2 cellular contexts compared by ENCODE assay signal in the genomic region with DNA sequence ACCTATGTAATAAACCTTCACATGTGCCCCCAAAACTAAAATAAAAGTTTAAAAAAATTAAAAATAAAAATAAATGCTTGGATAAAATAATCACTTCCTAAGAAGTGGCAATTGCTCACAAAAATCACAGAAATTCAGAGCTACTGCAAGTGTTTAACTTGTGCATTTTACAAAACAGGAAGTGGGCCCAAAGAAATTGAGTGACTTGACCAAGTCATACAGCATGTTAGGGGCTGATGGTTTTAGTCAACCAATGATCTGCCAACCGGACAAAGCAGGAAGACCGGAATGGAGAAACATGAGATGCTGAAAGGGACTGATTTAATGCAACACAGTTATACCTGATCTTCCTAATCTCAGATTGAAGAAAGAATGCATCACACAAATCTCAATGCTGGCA.
TF ChIP-seq lines count a peak whose summit lies in the region.

No MANE protein-coding gene starts in this region.

TF ChIP-seq in IMR-90, 13 proteins besides CTCF, POLR2A, EP300 and RAD21:
- no peak for TF ChIP-seq CHD1 (IDR thresholded peaks at IDR 0.05; ENCODE audit: low read depth, low read length)
- no peak for TF ChIP-seq CEBPB (IDR thresholded peaks at IDR 0.05; ENCODE audit: low read depth, low read length)
- TF ChIP-seq, protein P1, sequence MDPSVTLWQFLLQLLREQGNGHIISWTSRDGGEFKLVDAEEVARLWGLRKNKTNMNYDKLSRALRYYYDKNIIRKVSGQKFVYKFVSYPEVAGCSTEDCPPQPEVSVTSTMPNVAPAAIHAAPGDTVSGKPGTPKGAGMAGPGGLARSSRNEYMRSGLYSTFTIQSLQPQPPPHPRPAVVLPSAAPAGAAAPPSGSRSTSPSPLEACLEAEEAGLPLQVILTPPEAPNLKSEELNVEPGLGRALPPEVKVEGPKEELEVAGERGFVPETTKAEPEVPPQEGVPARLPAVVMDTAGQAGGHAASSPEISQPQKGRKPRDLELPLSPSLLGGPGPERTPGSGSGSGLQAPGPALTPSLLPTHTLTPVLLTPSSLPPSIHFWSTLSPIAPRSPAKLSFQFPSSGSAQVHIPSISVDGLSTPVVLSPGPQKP (IDR thresholded peaks at IDR 0.05; ENCODE audit: borderline replicate concordance, low read depth, low read length), result no peak
- no peak for TF ChIP-seq BHLHE40 (IDR thresholded peaks at IDR 0.05; ENCODE audit: low read depth, low read length)
- no peak for TF ChIP-seq SMC3 (IDR thresholded peaks at IDR 0.05; ENCODE audit: low read depth, low read length)
- TF ChIP-seq MXI1 (IDR thresholded peaks at IDR 0.05; ENCODE audit: borderline replicate concordance, low read depth, low read length), result no peak

TF ChIP-seq in K562, 482 proteins besides CTCF, POLR2A, EP300 and RAD21:
- no peak for TF ChIP-seq TEAD4 (IDR thresholded peaks at IDR 0.05; ENCODE audit: low read length)
- TF ChIP-seq TEAD4 (CRISPR knock-in tag; IDR thresholded peaks at IDR 0.05; ENCODE audit: borderline replicate concordance), result no peak
- TF ChIP-seq TCF3 (CRISPR knock-in tag; IDR thresholded peaks at IDR 0.05), result no peak
- no peak for TF ChIP-seq PRPF4 (IDR thresholded peaks at IDR 0.05; ENCODE audit: insufficient read depth, low read depth, low read length, poor library complexity, severe bottlenecking)
- TF ChIP-seq SPI1 (IDR thresholded peaks at IDR 0.05; ENCODE audit: borderline replicate concordance, low read depth, low read length), result peak; percentile 83
